In genomic region chr4:110621328-110621812, GRCh38 we compare ENCODE assay signal across 9 cellular contexts. TPM values are rescaled to one million over a fixed set of nuclear protein-coding genes. Genes with fewer than 3 reads are reported as not detected.
DNase-seq lines count a peak whose midpoint lies in the region; ATAC-seq, FAIRE-seq and TF ChIP-seq lines count a peak whose summit lies in the region.
"Had no signal": no experiment of that assay in that cellular context is flagged by ENCODE, and none has a peak within 500 bp of the region (broad histone marks: within the 10 kb centered on the region; RNA-seq: fewer than 3 reads in every experiment).

No MANE protein-coding gene starts in this region.

- intact Hi-C loops in PC-3 (cut with micrococcal nuclease) = no loop called here

- no peaks in the 10 kb centered on the region for H3K79me2 ChIP-seq in PC-3 (ENCODE audit: low read length)

- no peak for DNase-seq in activated CD4-positive, alpha-beta T cell treated with anti-CD3 and anti-CD28 coated beads, Interleukin-2, amount 10 ng/mL, durations not matched to agents 7 days and 5 days
- DNase-seq in activated CD4-positive, alpha-beta T cell treated with anti-CD3 and anti-CD28 coated beads for 4 hours = no peak
- DNase-seq in PC-3 (no peak), glutamatergic neuron (no peak), small intestine (peak; percentile 68), nucleus accumbens (lab: John Stamatoyannopoulos, UW) (no peak), NCI-H748 (lab: John Stamatoyannopoulos, UW; ENCODE audit: unreplicated experiment) (no peak), SW 1271 (lab: John Stamatoyannopoulos, UW) (no peak)

- peak; percentile 11 for ATAC-seq in PC-3

- no peak overlapping the region for H3K9ac ChIP-seq in PC-3 (ENCODE audit: low read length)

- no TSS peak for BruUV-seq in PC-3 (replicated peaks; lab: Mats Ljungman, UMichigan)

- H3K9me3 ChIP-seq in PC-3 (ENCODE audit: low read length) (no peaks in the 10 kb centered on the region), small intestine (ENCODE audit: control insufficient read depth, low read depth) (no peaks in the 10 kb centered on the region)

- H3K4me3 ChIP-seq in PC-3 (ENCODE audit: low read length) = peak overlapping the region; percentile 63
- H3K4me3 ChIP-seq in small intestine (ENCODE audit: low read depth in 1 of 2, low read length in 2 of 2) = peak overlapping the region in 1 of 2 donors; percentile 60

- H2AFZ ChIP-seq in PC-3 (ENCODE audit: low read length) = peak overlapping the region; percentile 80

- peaks cover 96% of the 10 kb centered on the region for H3K27me3 Mint-ChIP-seq in activated CD4-positive, alpha-beta T cell treated with anti-CD3 and anti-CD28 coated beads, Interleukin-2, amount 10 ng/mL, durations not matched to agents 7 days and 5 days
- peaks cover 64% of the 10 kb centered on the region for H3K27me3 Mint-ChIP-seq in glutamatergic neuron (ENCODE audit: unreplicated experiment)

- no peak for TF ChIP-seq CTCF in PC-3 (conservative IDR thresholded peaks at IDR 0.05; ENCODE audit: low read depth, low read length)
- no peak for TF ChIP-seq CTCF in glutamatergic neuron (IDR thresholded peaks at IDR 0.05; ENCODE audit: partially characterized antibody, unreplicated experiment)

- H3K36me3 Mint-ChIP-seq in activated CD4-positive, alpha-beta T cell treated with anti-CD3 and anti-CD28 coated beads, Interleukin-2, amount 10 ng/mL, durations not matched to agents 7 days and 5 days (ENCODE audit: low read depth) = peaks cover 8% of the 10 kb centered on the region
- peaks cover 4% of the 10 kb centered on the region for H3K36me3 Mint-ChIP-seq in glutamatergic neuron (ENCODE audit: unreplicated experiment)

- CTCF ChIA-PET in activated CD4-positive, alpha-beta T cell treated with anti-CD3 and anti-CD28 coated beads, Interleukin-2, amount 10 ng/mL, durations not matched to agents 7 days and 5 days (lab: Charles Lee) = interaction anchor here (0.7 kb wide), 2 partner anchors 19 to 468 kb away, joined by 3 to 4 read pairs; no protein-coding TSS in a partner anchor
- CTCF ChIA-PET in PC-3 (lab: Charles Lee) = no interaction called here

- no peaks in the 10 kb centered on the region; the same call in 1 of the 2 replicates for H3K4me1 ChIP-seq in PC-3 (ENCODE audit: insufficient read depth, low read length)
- H3K4me1 ChIP-seq in small intestine (ENCODE audit: control insufficient read depth in 2 of 2, insufficient read depth in 1 of 2, low read depth in 1 of 2, low read length in 1 of 2) = no peaks in the 10 kb centered on the region

- no peaks in the 10 kb centered on the region for H4K20me1 ChIP-seq in PC-3 (ENCODE audit: low read length)

- peak overlapping the region; percentile 36 for H3K4me3 Mint-ChIP-seq in activated CD4-positive, alpha-beta T cell treated with anti-CD3 and anti-CD28 coated beads, Interleukin-2, amount 10 ng/mL, durations not matched to agents 7 days and 5 days
- H3K4me3 Mint-ChIP-seq in glutamatergic neuron (ENCODE audit: unreplicated experiment) = peak overlapping the region; percentile 82

- H3K27ac Mint-ChIP-seq in activated CD4-positive, alpha-beta T cell treated with anti-CD3 and anti-CD28 coated beads, Interleukin-2, amount 10 ng/mL, durations not matched to agents 7 days and 5 days = no peak overlapping the region
- no peak overlapping the region for H3K27ac Mint-ChIP-seq in glutamatergic neuron (ENCODE audit: unreplicated experiment)

- no peaks in the 10 kb centered on the region for H3K9me2 ChIP-seq in PC-3 (replicated peaks; ENCODE audit: low read length)

- no peaks in the 10 kb centered on the region for H3K36me3 ChIP-seq in PC-3 (ENCODE audit: low read depth, low read length)
- H3K36me3 ChIP-seq in small intestine (ENCODE audit: control insufficient read depth in 2 of 2, insufficient read depth in 2 of 2, low read length in 2 of 2) = no peaks in the 10 kb centered on the region

- 3 to 8% (median 6%) methylated on average over 40 of the region's 40 CpGs for WGBS in small intestine, 3 donors

- POLR2A ChIA-PET in activated CD4-positive, alpha-beta T cell treated with anti-CD3 and anti-CD28 coated beads, Interleukin-2, amount 10 ng/mL, durations not matched to agents 7 days and 5 days (lab: Charles Lee) = no interaction called here
- POLR2A ChIA-PET in PC-3 (lab: Charles Lee; ENCODE audit: unreplicated experiment) = no interaction called here

- H3K4me2 ChIP-seq in PC-3 (ENCODE audit: low read length) = peak overlapping the region; percentile 78

- no peak overlapping the region for H3K27ac ChIP-seq in PC-3 (ENCODE audit: low read length)
- peak overlapping the region; percentile 77 for H3K27ac ChIP-seq in small intestine (ENCODE audit: low read depth in 1 of 2, low read length in 1 of 2)
- H3K27ac ChIP-seq: VCaP had no signal

- peaks cover 68% of the 10 kb centered on the region for H3K27me3 ChIP-seq in PC-3 (ENCODE audit: low read length)
- peaks cover 0 to 40% of the 10 kb centered on the region in 2 donors for H3K27me3 ChIP-seq in small intestine (ENCODE audit: control insufficient read depth in 2 of 2, insufficient read depth in 2 of 2, low read length in 2 of 2)

- H3F3A ChIP-seq in PC-3 (ENCODE audit: low read length, unreplicated experiment) = no peaks in the 10 kb centered on the region

- no peak for FAIRE-seq in small intestine (lab: Jason Lieb, UNC)

- H3K9me3 Mint-ChIP-seq in activated CD4-positive, alpha-beta T cell treated with anti-CD3 and anti-CD28 coated beads, Interleukin-2, amount 10 ng/mL, durations not matched to agents 7 days and 5 days = peaks cover 5% of the 10 kb centered on the region
- H3K9me3 Mint-ChIP-seq in glutamatergic neuron (ENCODE audit: unreplicated experiment) = peaks cover 35% of the 10 kb centered on the region

- H3K4me1 Mint-ChIP-seq in activated CD4-positive, alpha-beta T cell treated with anti-CD3 and anti-CD28 coated beads, Interleukin-2, amount 10 ng/mL, durations not matched to agents 7 days and 5 days = peaks cover 14% of the 10 kb centered on the region
- H3K4me1 Mint-ChIP-seq in glutamatergic neuron (ENCODE audit: low read depth, unreplicated experiment) = peaks cover 12% of the 10 kb centered on the region

RNA-seq across cellular contexts. Expression of gene PITX2, which starts 1.5 kb away (rescaled TPM):
- total RNA-seq in activated CD4-positive, alpha-beta T cell treated with anti-CD3 and anti-CD28 coated beads, Interleukin-2, amount 10 ng/mL, durations not matched to agents 7 days and 5 days = not detected
- total RNA-seq in PC-3 (2014; rRNA removed) (0.55 and 1.7 TPM in 2 replicates), glutamatergic neuron (ENCODE audit: unreplicated experiment) (1.3 TPM)
- 10 to 100 TPM in 1 of 3 donors, 1 to 10 TPM in 2; 6.5 to 13.2 (median 8.7) TPM for polyA plus RNA-seq in small intestine
